12 cellular contexts compared by ENCODE assay signal in genomic region chrX:3142259-3143042, GRCh38.
DNase-seq lines count a peak whose midpoint lies in the region; ATAC-seq and TF ChIP-seq lines count a peak whose summit lies in the region.
"Had no signal": no experiment of that assay in that cellular context is flagged by ENCODE, and none has a peak within 500 bp of the region (broad histone marks: within the 10 kb centered on the region; RNA-seq: fewer than 3 reads in every experiment).

No MANE protein-coding gene starts in this region.

- peak overlapping the region; percentile 60 for H2AFZ ChIP-seq in SK-N-SH (ENCODE audit: low read depth)
- H2AFZ ChIP-seq in neuronal stem cell (ENCODE audit: low read length) = peak overlapping the region; percentile 68

- H3K9me3 Mint-ChIP-seq in T-cell = peaks cover 27 to 41% (median 38%) of the 10 kb centered on the region in 3 donors

- H3K27me3 Mint-ChIP-seq in T-cell = peaks cover 0 to 3% of the 10 kb centered on the region in 2 donors

- no peak overlapping the region for H2BK120ac ChIP-seq in neuronal stem cell (ENCODE audit: low read depth, low read length)

- H3K27me3 ChIP-seq in SK-N-SH (ENCODE audit: insufficient read depth) (no peaks in the 10 kb centered on the region), neuronal stem cell (ENCODE audit: control insufficient read depth in 3 of 3, insufficient read depth in 3 of 3, low read depth in 1 of 3, low read length in 3 of 3) (no peaks in the 10 kb centered on the region), heart left ventricle (no peaks in the 10 kb centered on the region)

- no peak overlapping the region for H2AK5ac ChIP-seq in neuronal stem cell (ENCODE audit: low read depth, low read length)

- intact Hi-C loops in heart left ventricle (cut with DNase I) = no loop called here

- 26% methylated on average over 4 of the region's 4 CpGs for WGBS in SK-N-SH (ENCODE audit: low lambda C conversion rate)
- WGBS in neuronal stem cell (ENCODE audit: extremely low coverage in 2 of 2, insufficient read length in 2 of 2, insufficient replicate concordance in 1 of 2), 2 donors = no CpG with 5 or more reads among the region's 4 CpGs
- WGBS in heart left ventricle, 4 donors = 53 to 61% (median 56%) methylated on average over 4 of the region's 4 CpGs

- no peak overlapping the region for H3K14ac ChIP-seq in neuronal stem cell (ENCODE audit: low read length)

- POLR2A ChIA-PET in SK-N-SH (lab: Yijun Ruan, JAX) (no interaction called here), T-cell (lab: Charles Lee) (no interaction called here)

- no peak for TF ChIP-seq EP300 in SK-N-SH (IDR thresholded peaks at IDR 0.05; ENCODE audit: borderline replicate concordance in 1 of 2, low read depth in 1 of 2, low read length in 1 of 2)

- H2BK15ac ChIP-seq in neuronal stem cell (ENCODE audit: low read length) = no peak overlapping the region

- H3K36me3 Mint-ChIP-seq in T-cell = peaks cover 4% of the 10 kb centered on the region

- no peak overlapping the region for H3K4me3 ChIP-seq in SK-N-SH (ENCODE audit: low read depth in 2 of 2, low read length in 1 of 2)
- H3K4me3 ChIP-seq in neuronal stem cell (ENCODE audit: low read length in 2 of 2) = no peak overlapping the region
- no peak overlapping the region for H3K4me3 ChIP-seq in heart left ventricle
- H3K4me3 ChIP-seq: mucosa of descending colon had no signal

- H3K27ac ChIP-seq in SK-N-SH (ENCODE audit: low read depth in 2 of 2, low read length in 1 of 2) (no peak overlapping the region), neuronal stem cell (replicated peaks; ENCODE audit: low read length) (no peak overlapping the region), heart left ventricle (no peak overlapping the region)

- H3K27ac Mint-ChIP-seq in T-cell = peak overlapping the region; percentile 80 to 86

- no peak overlapping the region for H3K18ac ChIP-seq in neuronal stem cell (ENCODE audit: low read length)

- H3K4me2 ChIP-seq in SK-N-SH = no peak overlapping the region
- H3K4me2 ChIP-seq in neuronal stem cell (ENCODE audit: insufficient read depth, low read length, poor library complexity, severe bottlenecking) = no peak overlapping the region

- H3K9me3 ChIP-seq in SK-N-SH = no peaks in the 10 kb centered on the region
- H3K9me3 ChIP-seq in neuronal stem cell (replicated peaks in 1 of 2; ENCODE audit: control insufficient read depth in 2 of 2, insufficient read depth in 1 of 2, low read depth in 1 of 2, low read length in 2 of 2) = no peaks in the 10 kb centered on the region
- peaks cover 0 to 20% (median 0%) of the 10 kb centered on the region in 12 donors for H3K9me3 ChIP-seq in heart left ventricle
- H3K9me3 ChIP-seq: mucosa of descending colon had no signal

- H3K4me1 ChIP-seq in SK-N-SH (ENCODE audit: control insufficient read depth in 1 of 2, insufficient read depth in 2 of 2, low read depth in 1 of 2, low read length in 1 of 2) = no peaks in the 10 kb centered on the region
- H3K4me1 ChIP-seq in neuronal stem cell (ENCODE audit: control insufficient read depth in 2 of 2, insufficient read depth in 1 of 2, low read depth in 1 of 2, low read length in 2 of 2) = peaks cover 2 to 9% of the 10 kb centered on the region in 2 donors
- no peaks in the 10 kb centered on the region for H3K4me1 ChIP-seq in heart left ventricle

- H3F3A ChIP-seq in SK-N-SH (replicated peaks; ENCODE audit: insufficient read depth) = no peaks in the 10 kb centered on the region

- no peak overlapping the region for H2BK5ac ChIP-seq in neuronal stem cell (ENCODE audit: low read length)

- DNase-seq in SK-N-SH = no peak
- peak in 1 of 34 experiments; percentile 0 for DNase-seq in T-cell
- DNase-seq in neuronal stem cell (ENCODE audit: low spot score) = no peak
- DNase-seq in heart left ventricle = no peak
- DNase-seq in activated effector memory CD4-positive, alpha-beta T cell treated with Interleukin-2 at 50 U/mL for 16 hours = no peak
- no peak for DNase-seq in hepatic stellate cell (ENCODE audit: low spot score)
- DNase-seq: activated gamma-delta T cell; mucosa of descending colon; NK-92 treated with Interleukin-12 subunit alpha and Interleukin-12 subunit beta, amount 100 ng/mL, for 24 hours; stimulated activated CD4-positive, alpha-beta T cell treated with anti-CD3 and anti-CD28 coated beads, Interleukin-1b, Interleukin-23, amount 100 ng/mL, for 48 hours had no signal

- TF ChIP-seq CTCF in SK-N-SH (IDR thresholded peaks at IDR 0.05) (no peak), heart left ventricle (IDR thresholded peaks at IDR 0.05) (no peak)

- H3K79me1 ChIP-seq in neuronal stem cell (ENCODE audit: low read depth, low read length) = no peaks in the 10 kb centered on the region

- ATAC-seq in SK-N-SH treated with all-trans-retinoic acid at 6 μM for 48 hours = no peak
- ATAC-seq in HG03354 (IDR thresholded peaks at IDR 0.05; ENCODE audit: poor library complexity, severe bottlenecking, unreplicated experiment) = peak; percentile 64
- peak in 2 of 4 experiments; percentile 23 to 27 for ATAC-seq in T-cell (replicated peaks in 1 of 4)
- no peak for ATAC-seq in heart left ventricle

- peak overlapping the region; percentile 49 to 91 (median 62) for H3K4me3 Mint-ChIP-seq in T-cell

- no peaks in the 10 kb centered on the region for H3K9me2 ChIP-seq in SK-N-SH

- H3K9ac ChIP-seq in SK-N-SH (no peak overlapping the region), neuronal stem cell (ENCODE audit: low read depth, low read length, poor library complexity) (no peak overlapping the region)

- H4K20me1 ChIP-seq in SK-N-SH (ENCODE audit: insufficient read depth) = no peaks in the 10 kb centered on the region

- CTCF ChIA-PET in SK-N-SH (lab: Yijun Ruan, JAX) (no interaction called here), T-cell (lab: Charles Lee) (no interaction called here)

- no peaks in the 10 kb centered on the region for H3K36me3 ChIP-seq in SK-N-SH (replicated peaks in 1 of 2; ENCODE audit: control insufficient read depth in 1 of 2, insufficient read depth in 2 of 2, low read length in 1 of 2)
- no peaks in the 10 kb centered on the region for H3K36me3 ChIP-seq in neuronal stem cell (replicated peaks in 1 of 2; ENCODE audit: control insufficient read depth in 2 of 2, insufficient read depth in 2 of 2, low read length in 2 of 2)
- no peaks in the 10 kb centered on the region for H3K36me3 ChIP-seq in heart left ventricle

- no peak for TF ChIP-seq RAD21 in SK-N-SH (IDR thresholded peaks at IDR 0.05; ENCODE audit: low read length)

- TF ChIP-seq POLR2A in heart left ventricle (IDR thresholded peaks at IDR 0.05) = no peak

- H3K4ac ChIP-seq in neuronal stem cell (ENCODE audit: low read length) = no peak overlapping the region

- no peak overlapping the region for H4K91ac ChIP-seq in neuronal stem cell (ENCODE audit: low read depth, low read length, poor library complexity)

- H3K4me1 Mint-ChIP-seq in T-cell = peaks cover 22 to 36% (median 22%) of the 10 kb centered on the region in 3 donors

- H2BK12ac ChIP-seq in neuronal stem cell (ENCODE audit: low read length) = no peak overlapping the region

- H4K8ac ChIP-seq in neuronal stem cell (ENCODE audit: low read depth, low read length) = no peak overlapping the region

- no peak overlapping the region for H3K23ac ChIP-seq in neuronal stem cell (ENCODE audit: low read depth, low read length, poor library complexity)

- no peaks in the 10 kb centered on the region for H3K79me2 ChIP-seq in SK-N-SH (ENCODE audit: insufficient read depth)

TF ChIP-seq in SK-N-SH treated with all-trans-retinoic acid at 6 μM for 48 hours, 23 proteins besides CTCF, POLR2A, EP300 and RAD21:
- TF ChIP-seq RARB (CRISPR knock-in tag; IDR thresholded peaks at IDR 0.05) = no peak
- TF ChIP-seq TCF4 (CRISPR knock-in tag; IDR thresholded peaks at IDR 0.05; ENCODE audit: borderline replicate concordance) = no peak
- TF ChIP-seq ESRRG (CRISPR knock-in tag; IDR thresholded peaks at IDR 0.05) = no peak
- TF ChIP-seq ISL1 (CRISPR knock-in tag; IDR thresholded peaks at IDR 0.05) = no peak
- no peak for TF ChIP-seq CREB5 (CRISPR knock-in tag; IDR thresholded peaks at IDR 0.05; ENCODE audit: low read depth)
- no peak for TF ChIP-seq OSR1 (CRISPR knock-in tag; IDR thresholded peaks at IDR 0.05)
- TF ChIP-seq ZNF8 (CRISPR knock-in tag; IDR thresholded peaks at IDR 0.05) = no peak
- TF ChIP-seq PATZ1 (CRISPR knock-in tag; IDR thresholded peaks at IDR 0.05; ENCODE audit: borderline replicate concordance) = no peak
- TF ChIP-seq ZNF565 (CRISPR knock-in tag; conservative IDR thresholded peaks at IDR 0.05; ENCODE audit: low read depth) = no peak
- TF ChIP-seq SNAI2 (CRISPR knock-in tag; IDR thresholded peaks at IDR 0.05) = no peak
- TF ChIP-seq ZC3H10 (CRISPR knock-in tag; IDR thresholded peaks at IDR 0.05) = no peak
